ENCODE assay signal across 10 cellular contexts in genomic region chr17:63039899-63040602, GRCh38.
DNase-seq lines count a peak whose midpoint lies in the region; ATAC-seq, FAIRE-seq and TF ChIP-seq lines count a peak whose summit lies in the region.
"Had no signal": no experiment of that assay in that cellular context is flagged by ENCODE, and none has a peak within 500 bp of the region (broad histone marks: within the 10 kb centered on the region; RNA-seq: fewer than 3 reads in every experiment).

No MANE protein-coding gene starts in this region.

- H4K20me1 ChIP-seq in astrocyte (ENCODE audit: insufficient read depth, low read length), result peaks cover 26% of the 10 kb centered on the region

- 64 to 65% methylated on average over 5 of the region's 5 CpGs for WGBS in body of pancreas, 2 donors

- H3K4me1 Mint-ChIP-seq in astrocyte (ENCODE audit: low read depth, unreplicated experiment), result peaks cover 27% of the 10 kb centered on the region

- intact Hi-C loops in body of pancreas (cut with DNase I), result no loop called here

- no peaks in the 10 kb centered on the region for H3K27me3 Mint-ChIP-seq in astrocyte (ENCODE audit: low read depth, unreplicated experiment)

- no peak for TF ChIP-seq POLR2A in body of pancreas (IDR thresholded peaks at IDR 0.05)

- ATAC-seq in HG03025 (IDR thresholded peaks at IDR 0.05; ENCODE audit: low FRiP score, unreplicated experiment) (no peak), body of pancreas (no peak)

- no peaks in the 10 kb centered on the region for H3K9me3 Mint-ChIP-seq in astrocyte (ENCODE audit: unreplicated experiment)

- TF ChIP-seq CTCF in astrocyte (IDR thresholded peaks at IDR 0.05; ENCODE audit: insufficient read depth, low read depth, low read length) (no peak), body of pancreas (IDR thresholded peaks at IDR 0.05) (no peak)

- H3K27ac Mint-ChIP-seq in astrocyte (ENCODE audit: unreplicated experiment), result no peak overlapping the region

- H3K9ac ChIP-seq in astrocyte (ENCODE audit: low read length), result peak overlapping the region; percentile 25

- H3K4me3 ChIP-seq in astrocyte (ENCODE audit: insufficient read depth, low read depth, low read length) (peak overlapping the region; percentile 30), body of pancreas (no peak overlapping the region)
- H3K4me3 ChIP-seq: SJCRH30 had no signal

- no peak overlapping the region for H3K4me3 Mint-ChIP-seq in astrocyte (ENCODE audit: unreplicated experiment)

- H3K27ac ChIP-seq in astrocyte (ENCODE audit: low read depth, low read length) (no peak overlapping the region), body of pancreas (no peak overlapping the region)
- H3K27ac ChIP-seq: SJCRH30 had no signal

- FAIRE-seq in astrocyte (lab: Jason Lieb, UNC), result peak; percentile 90
- FAIRE-seq: endometrium had no signal

- H3K36me3 ChIP-seq in astrocyte (ENCODE audit: insufficient read depth, low read length), result no peaks in the 10 kb centered on the region
- no peaks in the 10 kb centered on the region for H3K36me3 ChIP-seq in body of pancreas (replicated peaks in 1 of 2; ENCODE audit: insufficient read depth in 1 of 2, low read depth in 2 of 2)
- H3K36me3 ChIP-seq: SJCRH30 had no signal

- H3K4me1 ChIP-seq in astrocyte (ENCODE audit: insufficient read depth, low read length) (peaks cover 27% of the 10 kb centered on the region), body of pancreas (no peaks in the 10 kb centered on the region)

- peak; percentile 21 for DNase-seq in DMS153 (lab: John Stamatoyannopoulos, UW)
- peak; percentile 40 for DNase-seq in LoVo (ENCODE audit: low spot score)
- DNase-seq in astrocyte (ENCODE audit: low read depth), result peak; percentile 77
- DNase-seq in medulla oblongata (ENCODE audit: extremely low spot score), result peak; percentile 63
- DNase-seq in body of pancreas, result no peak
- no peak for DNase-seq in NCI-H82 (lab: John Stamatoyannopoulos, UW)
- DNase-seq in NCI-H226, result no peak

- peak overlapping the region; percentile 72 for H3K4me2 ChIP-seq in astrocyte (ENCODE audit: low read length)

- no peak overlapping the region for H2AFZ ChIP-seq in astrocyte (ENCODE audit: low read depth, low read length)

- no peaks in the 10 kb centered on the region for H3K9me3 ChIP-seq in astrocyte (ENCODE audit: insufficient read depth, low read depth, low read length)
- H3K9me3 ChIP-seq in body of pancreas, result no peaks in the 10 kb centered on the region
- H3K9me3 ChIP-seq: SJCRH30 had no signal

- peaks cover 99% of the 10 kb centered on the region for H3K79me2 ChIP-seq in astrocyte (ENCODE audit: insufficient read depth, low read length)

- H3K27me3 ChIP-seq in astrocyte (ENCODE audit: insufficient read depth, low read length) (no peaks in the 10 kb centered on the region), body of pancreas (no peaks in the 10 kb centered on the region)
- H3K27me3 ChIP-seq: SJCRH30 had no signal

- H3K36me3 Mint-ChIP-seq in astrocyte (ENCODE audit: low read depth, unreplicated experiment), result peaks cover 2% of the 10 kb centered on the region

Comparison
In these comparisons a context has a peak if more than half of its experiments do, and no peak if none do; other contexts are left out.
1. DNase-seq: peak in DMS153 (single experiment), LoVo (single experiment), astrocyte (single experiment) and medulla oblongata (single experiment); none in body of pancreas (0 of 4), NCI-H82 (single experiment) and NCI-H226 (single experiment).